In genomic region chrX:153953342-153953830, GRCh38 we compare ENCODE assay signal across 1 cellular context.
TF ChIP-seq lines count a peak whose summit lies in the region.

No MANE protein-coding gene starts in this region.

TF ChIP-seq in HEK293, 187 proteins besides CTCF, POLR2A, EP300 and RAD21 (continued from another document):
- peak; percentile 18 for TF ChIP-seq ZBTB26 (tag by site-specific recombination; optimal IDR thresholded peaks at IDR 0.05)
- TF ChIP-seq ZNF302 (tag by site-specific recombination; IDR thresholded peaks at IDR 0.05; ENCODE audit: low read depth) = no peak
- no peak for TF ChIP-seq ZSCAN23 (tag by site-specific recombination; IDR thresholded peaks at IDR 0.05)
- peak; percentile 96 for TF ChIP-seq SCRT1 (tag by site-specific recombination; IDR thresholded peaks at IDR 0.05; ENCODE audit: borderline replicate concordance)
- TF ChIP-seq ZBTB20 (tag by site-specific recombination; IDR thresholded peaks at IDR 0.05) = 0 out of 2 replicates have a peak, but pooled peaks have one; percentile 38
- peak; percentile 58; the same call in 1 of the 2 replicates for TF ChIP-seq ZBTB10 (tag by site-specific recombination; IDR thresholded peaks at IDR 0.05)
- TF ChIP-seq ZNF426 (tag by site-specific recombination; IDR thresholded peaks at IDR 0.05) = no peak
- 0 out of 2 replicates have a peak, but pooled peaks have one; percentile 64 for TF ChIP-seq PBX3 (CRISPR knock-in tag; IDR thresholded peaks at IDR 0.05)
- peak; percentile 96 for TF ChIP-seq GLIS1 (tag by site-specific recombination; IDR thresholded peaks at IDR 0.05)
- TF ChIP-seq ZNF19 (tag by site-specific recombination; IDR thresholded peaks at IDR 0.05; ENCODE audit: low read depth) = no peak
- peak; percentile 98 for TF ChIP-seq GLIS2 (tag by site-specific recombination; IDR thresholded peaks at IDR 0.05)
- TF ChIP-seq EGR2 (tag by site-specific recombination; IDR thresholded peaks at IDR 0.05; ENCODE audit: low read depth) = peak; percentile 79
- peak; percentile 78; the same call in 1 of the 2 replicates for TF ChIP-seq ZSCAN30 (tag by site-specific recombination; IDR thresholded peaks at IDR 0.05)
- TF ChIP-seq ZNF335 (tag by site-specific recombination; conservative IDR thresholded peaks at IDR 0.05) = no peak
- TF ChIP-seq ZNF677 (tag by site-specific recombination; IDR thresholded peaks at IDR 0.05) = no peak
